In the genomic region with DNA sequence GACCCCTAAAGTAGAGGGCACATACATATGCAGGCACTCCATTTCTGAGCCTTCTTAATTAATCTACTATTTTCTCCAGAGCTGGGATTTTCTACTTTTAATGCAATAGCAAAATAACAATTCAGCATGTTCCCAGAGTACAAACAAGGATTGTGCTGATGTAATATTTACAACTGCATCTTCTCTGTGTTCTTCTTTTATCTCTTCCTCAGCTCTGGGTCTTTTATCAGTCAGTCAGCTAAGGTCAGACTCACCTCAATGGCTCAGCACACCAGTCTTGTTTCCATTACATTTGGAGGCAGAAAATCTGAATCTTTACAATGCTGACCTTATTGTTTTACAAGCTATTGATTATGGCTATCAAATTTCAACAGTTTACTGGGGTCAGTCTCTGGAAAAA, we compare ENCODE assay signal across 1 cellular context.
TF ChIP-seq lines count a peak whose summit lies in the region.

No MANE protein-coding gene starts in this region.

TF ChIP-seq in HCT116, 20 proteins besides CTCF, POLR2A, EP300 and RAD21 (continued from another document):
- TF ChIP-seq, protein P1, sequence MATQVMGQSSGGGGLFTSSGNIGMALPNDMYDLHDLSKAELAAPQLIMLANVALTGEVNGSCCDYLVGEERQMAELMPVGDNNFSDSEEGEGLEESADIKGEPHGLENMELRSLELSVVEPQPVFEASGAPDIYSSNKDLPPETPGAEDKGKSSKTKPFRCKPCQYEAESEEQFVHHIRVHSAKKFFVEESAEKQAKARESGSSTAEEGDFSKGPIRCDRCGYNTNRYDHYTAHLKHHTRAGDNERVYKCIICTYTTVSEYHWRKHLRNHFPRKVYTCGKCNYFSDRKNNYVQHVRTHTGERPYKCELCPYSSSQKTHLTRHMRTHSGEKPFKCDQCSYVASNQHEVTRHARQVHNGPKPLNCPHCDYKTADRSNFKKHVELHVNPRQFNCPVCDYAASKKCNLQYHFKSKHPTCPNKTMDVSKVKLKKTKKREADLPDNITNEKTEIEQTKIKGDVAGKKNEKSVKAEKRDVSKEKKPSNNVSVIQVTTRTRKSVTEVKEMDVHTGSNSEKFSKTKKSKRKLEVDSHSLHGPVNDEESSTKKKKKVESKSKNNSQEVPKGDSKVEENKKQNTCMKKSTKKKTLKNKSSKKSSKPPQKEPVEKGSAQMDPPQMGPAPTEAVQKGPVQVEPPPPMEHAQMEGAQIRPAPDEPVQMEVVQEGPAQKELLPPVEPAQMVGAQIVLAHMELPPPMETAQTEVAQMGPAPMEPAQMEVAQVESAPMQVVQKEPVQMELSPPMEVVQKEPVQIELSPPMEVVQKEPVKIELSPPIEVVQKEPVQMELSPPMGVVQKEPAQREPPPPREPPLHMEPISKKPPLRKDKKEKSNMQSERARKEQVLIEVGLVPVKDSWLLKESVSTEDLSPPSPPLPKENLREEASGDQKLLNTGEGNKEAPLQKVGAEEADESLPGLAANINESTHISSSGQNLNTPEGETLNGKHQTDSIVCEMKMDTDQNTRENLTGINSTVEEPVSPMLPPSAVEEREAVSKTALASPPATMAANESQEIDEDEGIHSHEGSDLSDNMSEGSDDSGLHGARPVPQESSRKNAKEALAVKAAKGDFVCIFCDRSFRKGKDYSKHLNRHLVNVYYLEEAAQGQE (IDR thresholded peaks at IDR 0.05; ENCODE audit: low read depth), result no peak
- TF ChIP-seq POLR2AphosphoS5 (IDR thresholded peaks at IDR 0.05; ENCODE audit: low read depth, low read length) (no peak), CEBPB (IDR thresholded peaks at IDR 0.05; ENCODE audit: low read depth) (no peak)
